In the genomic region with DNA sequence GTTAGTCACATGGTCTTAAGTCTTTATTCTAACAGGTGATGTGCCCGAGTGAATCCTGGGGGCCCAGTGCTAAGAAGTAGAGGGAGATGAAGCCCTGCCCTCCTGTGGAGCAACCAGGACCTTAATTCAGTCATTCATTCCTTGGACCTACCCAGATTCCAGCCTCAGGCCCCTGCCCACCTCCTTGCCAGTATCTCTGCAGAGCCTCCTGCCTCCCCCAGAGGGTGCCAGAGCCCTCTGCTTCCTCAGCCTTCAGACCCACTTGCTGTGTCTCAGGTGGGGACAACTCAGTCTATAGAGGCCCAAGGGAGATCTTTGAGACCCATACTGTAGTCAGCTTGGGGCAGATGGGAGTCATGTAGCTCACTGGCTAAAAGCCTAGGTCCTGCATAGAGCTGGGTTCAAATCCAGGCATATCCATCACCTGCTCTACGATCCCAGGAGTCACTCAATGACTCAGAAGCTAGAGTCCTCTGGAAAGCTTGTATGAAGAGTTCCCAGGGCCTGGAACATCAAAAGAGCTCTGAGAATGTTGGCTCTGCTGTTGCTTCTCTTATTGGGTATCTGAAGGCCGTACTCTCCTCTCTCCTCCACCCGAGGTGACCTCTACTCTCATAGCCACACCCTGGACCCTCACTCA, we compare ENCODE assay signal across 8 cellular contexts. TPM values are rescaled to one million over a fixed set of nuclear protein-coding genes. Genes with fewer than 3 reads are reported as not detected.
A peak's percentile ranks its signal among the peaks of the same experiment; 100 is the strongest.
DNase-seq lines count a peak whose midpoint lies in the region; ATAC-seq and TF ChIP-seq lines count a peak whose summit lies in the region.

No MANE protein-coding gene starts in this region.

- ATAC-seq in GM19397 (IDR thresholded peaks at IDR 0.05; ENCODE audit: unreplicated experiment): no peak

- H3K27me3 Mint-ChIP-seq in mesothelial cell of epicardium (ENCODE audit: low read depth): peaks cover 17% of the 10 kb centered on the region

- peak; percentile 39 for TF ChIP-seq CTCF in mesothelial cell of epicardium (IDR thresholded peaks at IDR 0.05; ENCODE audit: unreplicated experiment)

- H3K4me3 Mint-ChIP-seq in mesothelial cell of epicardium: no peak overlapping the region

- no peaks in the 10 kb centered on the region for H3K36me3 Mint-ChIP-seq in mesothelial cell of epicardium

- no peaks in the 10 kb centered on the region for H3K9me3 Mint-ChIP-seq in mesothelial cell of epicardium

- no peak overlapping the region for H3K27ac Mint-ChIP-seq in mesothelial cell of epicardium

- no peaks in the 10 kb centered on the region for H3K4me1 Mint-ChIP-seq in mesothelial cell of epicardium

- DNase-seq in NCI-H1417 (lab: John Stamatoyannopoulos, UW) (peak; percentile 50 to 83 (median 50)), NCI-H1417 treated with DMSO at 0.1 percent for 48 hours (lab: John Stamatoyannopoulos, UW) (no peak), HT-29 (ENCODE audit: low spot score) (peak; percentile 67), RPMI7951 (ENCODE audit: low read depth) (peak; percentile 58), ecto neural progenitor cell (ENCODE audit: low spot score) (peak; percentile 70), mesothelial cell of epicardium (ENCODE audit: low spot score in 2 of 2, unreplicated experiment in 2 of 2) (peak in 1 of 2 experiments; percentile 66), occipital lobe (lab: John Stamatoyannopoulos, UW) (no peak)

RNA-seq across cellular contexts. Expression of gene SIGLEC1, which starts 3.9 kb away (rescaled TPM):
- not detected in 2 replicates for total RNA-seq in HT-29 (2014; rRNA removed; shearing (Covaris generic))
- total RNA-seq in RPMI7951 (2014; rRNA removed; shearing (Covaris generic)): not detected in 2 replicates
- total RNA-seq in mesothelial cell of epicardium: 0.04 TPM in 1 of 3 replicates, not detected in the others
- total RNA-seq in occipital lobe: 0.16 TPM

RNA-seq across cellular contexts. Expression of gene HSPA12B, which starts 16.2 kb away (rescaled TPM):
- total RNA-seq in HT-29 (2014; rRNA removed; shearing (Covaris generic)): not detected in 2 replicates
- total RNA-seq in RPMI7951 (2014; rRNA removed; shearing (Covaris generic)): not detected in 2 replicates
- total RNA-seq in mesothelial cell of epicardium (11.5 to 13.0 TPM (median 12.0 TPM) in 3 replicates), occipital lobe (1.7 TPM)

RNA-seq across cellular contexts. Expression of gene ADAM33, which starts 34.5 kb away (rescaled TPM):
- not detected in 2 replicates for total RNA-seq in HT-29 (2014; rRNA removed; shearing (Covaris generic))
- total RNA-seq in RPMI7951 (2014; rRNA removed; shearing (Covaris generic)): 3.0 and 3.6 TPM in 2 replicates
- 83.0 to 91.1 TPM (median 87.4 TPM) in 3 replicates for total RNA-seq in mesothelial cell of epicardium
- total RNA-seq in occipital lobe: 3.6 TPM

RNA-seq across cellular contexts. Expression of gene ADISSP, which starts 51.2 kb away (rescaled TPM):
- 137 TPM in 2 replicates for total RNA-seq in HT-29 (2014; rRNA removed; shearing (Covaris generic))
- total RNA-seq in RPMI7951 (2014; rRNA removed; shearing (Covaris generic)): 52.7 and 73.8 TPM in 2 replicates
- total RNA-seq in mesothelial cell of epicardium (24.3 to 26.5 TPM (median 24.9 TPM) in 3 replicates), occipital lobe (18.9 TPM)

RNA-seq across cellular contexts. Expression of gene GFRA4, which starts 53.1 kb away (rescaled TPM):
- total RNA-seq in HT-29 (2014; rRNA removed; shearing (Covaris generic)): not detected in 2 replicates
- not detected in 2 replicates for total RNA-seq in RPMI7951 (2014; rRNA removed; shearing (Covaris generic))
- not detected in 3 replicates for total RNA-seq in mesothelial cell of epicardium
- not detected for total RNA-seq in occipital lobe

Comparison
In these comparisons a context has a peak if more than half of its experiments do, and no peak if none do; other contexts are left out.
1. DNase-seq: peak in NCI-H1417 (3 of 3), HT-29 (single experiment), RPMI7951 (single experiment) and ecto neural progenitor cell (single experiment); none in NCI-H1417 treated with DMSO at 0.1 percent for 48 hours (single experiment) and occipital lobe (single experiment).
2. RNA of gene ADAM33, which starts 34.5 kb away (total RNA-seq): 83.0 to 91.1 TPM in mesothelial cell of epicardium; 3.0 to 3.6 TPM in RPMI7951, 3.6 TPM in occipital lobe (single experiment) and not detected in HT-29; every median in the first group is over 10 times any median in the second.